ENCODE assay signal across 10 cellular contexts in the genomic region with DNA sequence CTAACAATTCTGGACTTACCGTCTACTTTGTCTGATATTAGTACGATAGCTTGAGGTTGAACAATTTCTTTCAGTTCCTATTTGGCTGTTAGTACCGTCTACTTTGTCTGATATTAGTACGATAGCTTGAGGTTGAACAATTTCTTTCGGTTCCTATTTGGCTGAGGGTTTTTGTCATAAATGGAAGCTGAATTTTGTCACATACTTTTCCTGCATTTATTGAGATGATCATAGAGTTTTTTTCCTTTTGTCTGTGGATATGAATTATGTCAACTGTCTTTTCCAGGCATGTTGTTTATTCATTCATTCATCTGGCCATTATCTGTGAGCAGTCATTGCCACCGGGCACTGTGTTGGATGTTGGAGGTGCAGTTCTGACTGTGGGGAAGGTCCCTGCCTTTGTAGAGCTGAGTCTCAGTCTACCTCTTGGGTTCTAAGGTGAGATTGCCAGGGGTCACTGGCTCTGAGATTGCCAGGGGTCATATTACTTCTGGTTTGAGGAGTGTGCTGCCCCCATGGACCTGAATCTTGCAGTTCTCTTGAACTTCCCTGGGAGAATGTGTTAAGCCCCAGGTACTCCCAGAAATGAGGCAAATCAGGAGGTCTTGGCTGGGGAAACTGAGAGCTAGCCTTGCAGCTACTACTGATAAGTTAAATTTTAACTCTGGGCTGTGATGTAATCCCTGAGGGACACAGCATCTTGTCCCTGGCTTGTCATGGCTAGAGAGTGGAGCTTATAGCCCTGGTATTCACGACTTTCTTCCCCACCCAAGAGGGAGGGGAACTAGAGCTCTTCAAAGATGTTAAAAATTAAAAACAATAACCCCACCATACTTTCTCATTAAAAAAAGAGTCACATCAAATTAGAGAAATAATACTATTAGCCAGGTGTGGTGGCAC.
DNase-seq lines count a peak whose midpoint lies in the region; ATAC-seq, FAIRE-seq and TF ChIP-seq lines count a peak whose summit lies in the region.
"Had no signal": no experiment of that assay in that cellular context is flagged by ENCODE, and none has a peak within 500 bp of the region (broad histone marks: within the 10 kb centered on the region; RNA-seq: fewer than 3 reads in every experiment).

No MANE protein-coding gene starts in this region.

- H3K79me2 ChIP-seq in HepG2 (ENCODE audit: insufficient read depth, low read length): no peaks in the 10 kb centered on the region

- H3K4me2 ChIP-seq in HepG2 (ENCODE audit: low read depth, low read length): no peak overlapping the region

- TF ChIP-seq POLR2A in HepG2 (IDR thresholded peaks at IDR 0.05; ENCODE audit: insufficient read depth in 1 of 2, low read depth in 2 of 2, low read length in 2 of 2) (no peak), right lobe of liver (IDR thresholded peaks at IDR 0.05) (no peak)

- TF ChIP-seq RAD21 in HepG2 (CRISPR knock-in tag; IDR thresholded peaks at IDR 0.05): no peak

- H3K9me3 ChIP-seq in HepG2 (ENCODE audit: low read length) (no peaks in the 10 kb centered on the region), right lobe of liver (no peaks in the 10 kb centered on the region)

- no TSS peak for BruUV-seq in HepG2 (replicated peaks; lab: Mats Ljungman, UMichigan)

- in situ Hi-C loops in HepG2 (cut with HindIII; ENCODE audit: extremely low pct_ligation_motif_present, low pct_unique_long_range_greater_than_20kb): no loop called here

- no peaks in the 10 kb centered on the region for H3K36me3 ChIP-seq in HepG2 (replicated peaks in 1 of 2; ENCODE audit: control insufficient read depth in 1 of 2, insufficient read depth in 2 of 2, low read length in 2 of 2)
- H3K36me3 ChIP-seq in right lobe of liver: no peaks in the 10 kb centered on the region

- H3K36me3 Mint-ChIP-seq in T-cell: no peaks in the 10 kb centered on the region

- no peak for DNase-seq in HepG2 (ENCODE audit: low spot score)
- no peak for DNase-seq in right lobe of liver
- DNase-seq in NCI-H69 (lab: John Stamatoyannopoulos, UW): no peak
- DNase-seq in T-cell: no peak
- DNase-seq in HPDE6-E6E7 (ENCODE audit: extremely low spot score): no peak
- DNase-seq in kidney glomerular epithelial cell (lab: John Stamatoyannopoulos, UW): no peak
- DNase-seq: activated naive CD4-positive, alpha-beta T cell treated with anti-CD3 and anti-CD28 coated beads, Interleukin-2, amount 50 U/mL, for 16 hours; nucleus accumbens had no signal

- ATAC-seq in HepG2: no peak
- ATAC-seq in right lobe of liver: no peak
- ATAC-seq in HG02588 (IDR thresholded peaks at IDR 0.05; ENCODE audit: unreplicated experiment): peak; percentile 90
- peak; percentile 94 for ATAC-seq in HG03442 (IDR thresholded peaks at IDR 0.05; ENCODE audit: unreplicated experiment)
- no peak for ATAC-seq in T-cell (replicated peaks in 1 of 4)

- CTCF ChIA-PET in HepG2 (lab: Yijun Ruan, JAX; ENCODE audit: low intra/inter-chr PET ratio, low total read pairs) (no interaction called here), T-cell (lab: Charles Lee) (interaction anchor here in 1 of 2 donors (0.6 kb wide), 1 partner anchor 52 kb away, joined by 3 read pairs; no protein-coding TSS in a partner anchor)

- 49% methylated on average over 7 of the region's 7 CpGs for WGBS in HepG2 (ENCODE audit: low lambda C conversion rate)
- WGBS in right lobe of liver (ENCODE audit: insufficient coverage, low coverage, low lambda C conversion rate, missing lambda C conversion rate): 73% methylated on average over 6 of the region's 7 CpGs

- H3K27ac Mint-ChIP-seq in T-cell: no peak overlapping the region

- H3K4me1 Mint-ChIP-seq in T-cell: no peaks in the 10 kb centered on the region

- H3K4me1 ChIP-seq in HepG2 (ENCODE audit: insufficient read depth, low read length) (no peaks in the 10 kb centered on the region), right lobe of liver (no peaks in the 10 kb centered on the region)

- H4K20me1 ChIP-seq in HepG2 (ENCODE audit: insufficient read depth, low read length): no peaks in the 10 kb centered on the region

- peak; percentile 73 for FAIRE-seq in HepG2 (lab: Jason Lieb, UNC)

- H3K27ac ChIP-seq in HepG2 (ENCODE audit: extremely low read length, insufficient read depth, low read length): no peak overlapping the region
- H3K27ac ChIP-seq in right lobe of liver: no peak overlapping the region

- no peak overlapping the region for H3K9ac ChIP-seq in HepG2 (ENCODE audit: insufficient read depth, low read depth, low read length)

- H3K4me3 Mint-ChIP-seq in T-cell: no peak overlapping the region

- no peaks in the 10 kb centered on the region for H3K9me3 Mint-ChIP-seq in T-cell

- H2AFZ ChIP-seq in HepG2 (ENCODE audit: low read length): no peak overlapping the region

- no peak overlapping the region for H3K4me3 ChIP-seq in HepG2 (replicated peaks in 1 of 3; ENCODE audit: insufficient read depth in 1 of 3, low read depth in 2 of 3, low read length in 3 of 3)
- H3K4me3 ChIP-seq in right lobe of liver: no peak overlapping the region

- TF ChIP-seq EP300 in HepG2 (IDR thresholded peaks at IDR 0.05; ENCODE audit: low read depth in 2 of 2, low read length in 2 of 2) (no peak), HepG2 (CRISPR knock-in tag; IDR thresholded peaks at IDR 0.05; ENCODE audit: borderline replicate concordance) (no peak)

- H3K27me3 ChIP-seq in HepG2 (ENCODE audit: control insufficient read depth in 1 of 2, insufficient read depth in 2 of 2, low read length in 2 of 2): peaks cover 4 to 27% of the 10 kb centered on the region in 2 experiments; a peak in 3 of 5 replicates
- no peaks in the 10 kb centered on the region for H3K27me3 ChIP-seq in right lobe of liver

- intact Hi-C loops in HepG2 (cut with micrococcal nuclease; ENCODE audit: unreplicated experiment) (no loop called here), right lobe of liver (cut with DNase I) (no loop called here)

- peaks cover 31 to 40% of the 10 kb centered on the region in 2 donors for H3K27me3 Mint-ChIP-seq in T-cell

- no peak for TF ChIP-seq CTCF in HepG2 (CRISPR knock-in tag; IDR thresholded peaks at IDR 0.05)
- no peak for TF ChIP-seq CTCF in right lobe of liver (IDR thresholded peaks at IDR 0.05)

- POLR2A ChIA-PET in HepG2 (lab: Yijun Ruan, JAX) (interaction anchor here (0.7 kb wide), 1 partner anchor 12 kb away, joined by 4 read pairs; no protein-coding TSS in a partner anchor), T-cell (lab: Charles Lee) (interaction anchor here in 1 of 2 donors (0.6 kb wide), 1 partner anchor 25 kb away, joined by 9 read pairs; no protein-coding TSS in a partner anchor)

TF ChIP-seq in HepG2, 621 proteins besides CTCF, POLR2A, EP300 and RAD21 (continues in another document):
- TF ChIP-seq, protein P1, sequence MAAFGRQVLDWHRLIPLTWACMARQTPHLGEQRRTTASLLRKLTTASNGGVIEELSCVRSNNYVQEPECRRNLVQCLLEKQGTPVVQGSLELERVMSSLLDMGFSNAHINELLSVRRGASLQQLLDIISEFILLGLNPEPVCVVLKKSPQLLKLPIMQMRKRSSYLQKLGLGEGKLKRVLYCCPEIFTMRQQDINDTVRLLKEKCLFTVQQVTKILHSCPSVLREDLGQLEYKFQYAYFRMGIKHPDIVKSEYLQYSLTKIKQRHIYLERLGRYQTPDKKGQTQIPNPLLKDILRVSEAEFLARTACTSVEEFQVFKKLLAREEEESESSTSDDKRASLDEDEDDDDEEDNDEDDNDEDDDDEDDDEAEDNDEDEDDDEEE (CRISPR knock-in tag; IDR thresholded peaks at IDR 0.05): no peak
- no peak for TF ChIP-seq MAF1 (CRISPR knock-in tag; IDR thresholded peaks at IDR 0.05; ENCODE audit: borderline replicate concordance)
- TF ChIP-seq TGIF2 (CRISPR knock-in tag; IDR thresholded peaks at IDR 0.05): no peak
- TF ChIP-seq, protein P2, sequence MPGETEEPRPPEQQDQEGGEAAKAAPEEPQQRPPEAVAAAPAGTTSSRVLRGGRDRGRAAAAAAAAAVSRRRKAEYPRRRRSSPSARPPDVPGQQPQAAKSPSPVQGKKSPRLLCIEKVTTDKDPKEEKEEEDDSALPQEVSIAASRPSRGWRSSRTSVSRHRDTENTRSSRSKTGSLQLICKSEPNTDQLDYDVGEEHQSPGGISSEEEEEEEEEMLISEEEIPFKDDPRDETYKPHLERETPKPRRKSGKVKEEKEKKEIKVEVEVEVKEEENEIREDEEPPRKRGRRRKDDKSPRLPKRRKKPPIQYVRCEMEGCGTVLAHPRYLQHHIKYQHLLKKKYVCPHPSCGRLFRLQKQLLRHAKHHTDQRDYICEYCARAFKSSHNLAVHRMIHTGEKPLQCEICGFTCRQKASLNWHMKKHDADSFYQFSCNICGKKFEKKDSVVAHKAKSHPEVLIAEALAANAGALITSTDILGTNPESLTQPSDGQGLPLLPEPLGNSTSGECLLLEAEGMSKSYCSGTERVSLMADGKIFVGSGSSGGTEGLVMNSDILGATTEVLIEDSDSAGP (CRISPR knock-in tag; IDR thresholded peaks at IDR 0.05; ENCODE audit: borderline replicate concordance): no peak
- TF ChIP-seq, protein P3, sequence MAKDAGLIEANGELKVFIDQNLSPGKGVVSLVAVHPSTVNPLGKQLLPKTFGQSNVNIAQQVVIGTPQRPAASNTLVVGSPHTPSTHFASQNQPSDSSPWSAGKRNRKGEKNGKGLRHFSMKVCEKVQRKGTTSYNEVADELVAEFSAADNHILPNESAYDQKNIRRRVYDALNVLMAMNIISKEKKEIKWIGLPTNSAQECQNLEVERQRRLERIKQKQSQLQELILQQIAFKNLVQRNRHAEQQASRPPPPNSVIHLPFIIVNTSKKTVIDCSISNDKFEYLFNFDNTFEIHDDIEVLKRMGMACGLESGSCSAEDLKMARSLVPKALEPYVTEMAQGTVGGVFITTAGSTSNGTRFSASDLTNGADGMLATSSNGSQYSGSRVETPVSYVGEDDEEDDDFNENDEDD (CRISPR knock-in tag; IDR thresholded peaks at IDR 0.05; ENCODE audit: borderline replicate concordance): no peak
- TF ChIP-seq, protein P4, sequence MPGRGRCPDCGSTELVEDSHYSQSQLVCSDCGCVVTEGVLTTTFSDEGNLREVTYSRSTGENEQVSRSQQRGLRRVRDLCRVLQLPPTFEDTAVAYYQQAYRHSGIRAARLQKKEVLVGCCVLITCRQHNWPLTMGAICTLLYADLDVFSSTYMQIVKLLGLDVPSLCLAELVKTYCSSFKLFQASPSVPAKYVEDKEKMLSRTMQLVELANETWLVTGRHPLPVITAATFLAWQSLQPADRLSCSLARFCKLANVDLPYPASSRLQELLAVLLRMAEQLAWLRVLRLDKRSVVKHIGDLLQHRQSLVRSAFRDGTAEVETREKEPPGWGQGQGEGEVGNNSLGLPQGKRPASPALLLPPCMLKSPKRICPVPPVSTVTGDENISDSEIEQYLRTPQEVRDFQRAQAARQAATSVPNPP (CRISPR knock-in tag; IDR thresholded peaks at IDR 0.05): no peak
- TF ChIP-seq ZFY (CRISPR knock-in tag; IDR thresholded peaks at IDR 0.05): no peak

Comparison
In these comparisons a context has a peak if more than half of its experiments do, and no peak if none do; other contexts are left out.
1. ATAC-seq: peak in HG02588 (single experiment) and HG03442 (single experiment); none in HepG2 (single experiment), right lobe of liver (0 of 4) and T-cell (0 of 4).